In genomic region chr16:77868052-77868451, GRCh38 we compare ENCODE assay signal across 13 cellular contexts.
DNase-seq lines count a peak whose midpoint lies in the region; ATAC-seq, FAIRE-seq and TF ChIP-seq lines count a peak whose summit lies in the region.
"Had no signal": no experiment of that assay in that cellular context is flagged by ENCODE, and none has a peak within 500 bp of the region (broad histone marks: within the 10 kb centered on the region; RNA-seq: fewer than 3 reads in every experiment).

No MANE protein-coding gene starts in this region.

- POLR2A ChIA-PET in GM10248 (lab: Yijun Ruan, JAX), result no interaction called here

- CTCF ChIA-PET in GM10248 (lab: Yijun Ruan, JAX), result no interaction called here

- DNase-seq in GM10248 (ENCODE audit: extremely low spot score), result no peak
- no peak for DNase-seq in RCC 7860 (ENCODE audit: low spot score)
- DNase-seq in urothelium cell line (ENCODE audit: low spot score), result no peak
- DNase-seq in GM03348 (ENCODE audit: low spot score), result no peak
- DNase-seq: DMS53; NCI-H1436; NCI-H524; stimulated activated naive CD4-positive, alpha-beta T cell had no signal

- TF ChIP-seq CTCF in GM10248 (IDR thresholded peaks at IDR 0.05; ENCODE audit: control extremely low read depth, extremely low read depth, low read depth, missing control alignments), result no peak

- no peak for FAIRE-seq in RCC 7860 (lab: Jason Lieb, UNC)
- no peak for FAIRE-seq in urothelium cell line (lab: Jason Lieb, UNC)

- ATAC-seq in GM18519 (IDR thresholded peaks at IDR 0.05; ENCODE audit: low FRiP score, unreplicated experiment) (peak; percentile 33), GM21381 (IDR thresholded peaks at IDR 0.05; ENCODE audit: unreplicated experiment) (peak; percentile 15), HG02973 (IDR thresholded peaks at IDR 0.05; ENCODE audit: unreplicated experiment) (peak; percentile 36), HG03469 (IDR thresholded peaks at IDR 0.05; ENCODE audit: unreplicated experiment) (peak; percentile 24)
- ATAC-seq: gastroesophageal sphincter had no signal
